In the genomic region with DNA sequence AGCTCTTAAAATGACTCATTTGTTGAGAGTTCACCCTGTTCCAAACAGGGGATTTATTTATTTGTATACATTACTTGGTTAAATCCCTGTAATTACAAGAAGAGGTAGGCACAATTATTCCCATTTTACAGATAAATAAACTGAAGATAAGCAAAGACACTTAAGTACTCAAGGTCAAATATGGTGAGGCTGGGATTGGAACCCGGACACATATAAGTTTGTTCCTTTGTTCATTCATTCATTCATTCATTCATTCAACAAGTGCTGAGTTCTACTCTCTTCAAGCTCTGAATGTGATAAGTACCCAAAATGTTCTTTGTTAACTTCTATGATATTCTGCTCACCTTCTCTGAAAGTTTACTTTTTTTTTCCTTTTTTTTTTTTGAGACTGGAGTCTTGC, we compare ENCODE assay signal across 15 cellular contexts. TPM values are rescaled to one million over a fixed set of nuclear protein-coding genes. Genes with fewer than 3 reads are reported as not detected.
DNase-seq lines count a peak whose midpoint lies in the region; TF ChIP-seq lines count a peak whose summit lies in the region.
"Had no signal": no experiment of that assay in that cellular context is flagged by ENCODE, and none has a peak within 500 bp of the region (broad histone marks: within the 10 kb centered on the region; RNA-seq: fewer than 3 reads in every experiment).

No MANE protein-coding gene starts in this region.

- no peak overlapping the region for H3K4me3 ChIP-seq in dorsolateral prefrontal cortex
- H3K4me3 ChIP-seq: BLaER1, GM23248 had no signal

- H3K27ac ChIP-seq in dorsolateral prefrontal cortex: peak overlapping the region in 48 of 59 donors; percentile 4 to 100 (median 98)
- H3K27ac ChIP-seq: 22Rv1, BLaER1, GM23248 had no signal

- POLR2A ChIA-PET in HEK293T (lab: Yijun Ruan, JAX): interaction anchor here (3.0 to 5.5 kb wide), 3 partner anchors 12 to 153 kb away, joined by 23 to 47 read pairs (median 24); a partner anchor contains a TSS

- no peak for TF ChIP-seq CTCF in dorsolateral prefrontal cortex (IDR thresholded peaks at IDR 0.05 in 54 of 56, conservative IDR thresholded peaks at IDR 0.05 in 2 of 56; ENCODE audit: low read depth in 1 of 56, partially characterized antibody in 56 of 56)

- DNase-seq in DMS53 (lab: John Stamatoyannopoulos, UW) (peak; percentile 81), DMS53 treated with DMSO at 0.1 percent for 48 hours (lab: John Stamatoyannopoulos, UW; ENCODE audit: unreplicated experiment) (no peak), NCI-H146 (lab: John Stamatoyannopoulos, UW) (peak; percentile 24), NCI-H748 treated with DMSO at 0.1 percent for 48 hours (lab: John Stamatoyannopoulos, UW) (peak; percentile 60), dorsolateral prefrontal cortex (no peak), HEK293T (ENCODE audit: extremely low spot score) (no peak), dermis blood vessel endothelial cell (no peak)
- DNase-seq in activated CD8-positive, alpha-beta memory T cell treated with anti-CD3 and anti-CD28 coated beads for 24 hours: no peak
- DNase-seq: AML-193; Caco-2; CD8-positive, alpha-beta memory T cell; DMS79; GM23248 had no signal

- intact Hi-C loops in dorsolateral prefrontal cortex (cut with DNase I): loop anchor here (10.0 kb wide), 3 partner anchors 88 to 232 kb away; no protein-coding TSS in a partner anchor

- CTCF ChIA-PET in HEK293T (lab: Yijun Ruan, JAX): no interaction called here

- no peaks in the 10 kb centered on the region for H3K27me3 ChIP-seq in dorsolateral prefrontal cortex

TF ChIP-seq in HEK293T, 16 proteins besides CTCF, POLR2A, EP300 and RAD21:
- no peak for TF ChIP-seq SUZ12 (IDR thresholded peaks at IDR 0.05)
- no peak for TF ChIP-seq NFRKB (IDR thresholded peaks at IDR 0.05)
- no peak for TF ChIP-seq ELF4 (IDR thresholded peaks at IDR 0.05)
- TF ChIP-seq BHLHE40 (IDR thresholded peaks at IDR 0.05; ENCODE audit: borderline replicate concordance): no peak
- TF ChIP-seq, protein P1, sequence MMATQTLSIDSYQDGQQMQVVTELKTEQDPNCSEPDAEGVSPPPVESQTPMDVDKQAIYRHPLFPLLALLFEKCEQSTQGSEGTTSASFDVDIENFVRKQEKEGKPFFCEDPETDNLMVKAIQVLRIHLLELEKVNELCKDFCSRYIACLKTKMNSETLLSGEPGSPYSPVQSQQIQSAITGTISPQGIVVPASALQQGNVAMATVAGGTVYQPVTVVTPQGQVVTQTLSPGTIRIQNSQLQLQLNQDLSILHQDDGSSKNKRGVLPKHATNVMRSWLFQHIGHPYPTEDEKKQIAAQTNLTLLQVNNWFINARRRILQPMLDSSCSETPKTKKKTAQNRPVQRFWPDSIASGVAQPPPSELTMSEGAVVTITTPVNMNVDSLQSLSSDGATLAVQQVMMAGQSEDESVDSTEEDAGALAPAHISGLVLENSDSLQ (IDR thresholded peaks at IDR 0.05): no peak
- TF ChIP-seq LEF1 (IDR thresholded peaks at IDR 0.05; ENCODE audit: borderline replicate concordance): no peak
- no peak for TF ChIP-seq FOXA1 (IDR thresholded peaks at IDR 0.05)
- no peak for TF ChIP-seq SP1 (IDR thresholded peaks at IDR 0.05)
- TF ChIP-seq HDGF (IDR thresholded peaks at IDR 0.05; ENCODE audit: borderline replicate concordance): no peak
- no peak for TF ChIP-seq FOXK2 (IDR thresholded peaks at IDR 0.05)
- no peak for TF ChIP-seq TARDBP (IDR thresholded peaks at IDR 0.05)
- TF ChIP-seq FOXM1 (IDR thresholded peaks at IDR 0.05; ENCODE audit: borderline replicate concordance): no peak
- no peak for TF ChIP-seq CTBP1 (IDR thresholded peaks at IDR 0.05; ENCODE audit: borderline replicate concordance)
- TF ChIP-seq ZNF384 (IDR thresholded peaks at IDR 0.05): no peak
- no peak for TF ChIP-seq ARNT (IDR thresholded peaks at IDR 0.05)
- no peak for TF ChIP-seq L3MBTL2 (conservative IDR thresholded peaks at IDR 0.05)

RNA-seq across cellular contexts. Expression of a gene that starts 2.4 kb away (rescaled TPM):
- total RNA-seq in dorsolateral prefrontal cortex: 100 to 1,000 TPM; 145 to 347 (median 241) TPM
- total RNA-seq in dermis blood vessel endothelial cell: not detected in 2 replicates

Comparison
In these comparisons a context has a peak if more than half of its experiments do, and no peak if none do; other contexts are left out.
1. DNase-seq: peak in DMS53 (single experiment), NCI-H146 (single experiment) and NCI-H748 treated with DMSO at 0.1 percent for 48 hours (single experiment); none in DMS53 treated with DMSO at 0.1 percent for 48 hours (single experiment), dorsolateral prefrontal cortex (0 of 10), HEK293T (single experiment), activated CD8-positive, alpha-beta memory T cell treated with anti-CD3 and anti-CD28 coated beads for 24 hours (single experiment) and dermis blood vessel endothelial cell (single experiment).
2. RNA of a gene that starts 2.4 kb away (total RNA-seq): 145 to 347 TPM in dorsolateral prefrontal cortex; not detected in dermis blood vessel endothelial cell; every median in the first group is over 100 times any median in the second.